17 cellular contexts compared by ENCODE assay signal in the genomic region with DNA sequence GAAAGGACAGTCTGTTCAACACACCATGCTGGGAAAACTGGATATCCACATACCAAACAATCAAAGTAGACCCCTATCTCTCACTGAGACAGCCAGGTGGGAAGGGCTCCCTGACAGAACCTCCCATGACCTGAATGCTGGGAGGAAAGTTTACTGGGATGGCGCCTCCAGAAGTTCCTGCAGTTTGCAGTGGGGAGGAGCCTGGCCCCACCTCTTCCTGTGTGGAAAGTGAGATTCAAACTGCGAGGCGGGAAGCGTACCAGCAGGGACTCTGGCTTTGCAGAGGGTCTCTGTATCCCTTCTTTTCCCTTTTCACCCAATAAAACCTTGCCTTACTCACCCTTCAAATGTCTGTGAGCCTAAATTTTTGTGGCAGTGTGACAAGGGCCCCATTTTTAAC.
"Had no signal": no experiment of that assay in that cellular context is flagged by ENCODE, and none has a peak within 500 bp of the region (broad histone marks: within the 10 kb centered on the region; RNA-seq: fewer than 3 reads in every experiment).

No MANE protein-coding gene starts in this region.

- H3K27me3 ChIP-seq: dorsolateral prefrontal cortex, esophagus squamous epithelium, right atrium auricular region, spleen, tibial nerve, upper lobe of left lung had no signal

- H3K27ac Mint-ChIP-seq: natural killer cell; stimulated activated memory B cell treated with anti-CD40 and anti-IgM and Interleukin-4, amounts not matched to agents 10 μg/mL and 1 μg/mL and 100 μg/mL, for 72 hours; stimulated activated naive CD8-positive, alpha-beta T cell treated with anti-CD3 and anti-CD28 coated beads, Interleukin-15, Interleukin-2, amounts not matched to agents 100 ng/mL and 50 ng/mL, for 24 hours had no signal

- H3K4me3 ChIP-seq: dorsolateral prefrontal cortex, esophagus squamous epithelium, lower lobe of right lung, prostate gland, right atrium auricular region, skin epidermis, spleen, thoracic aorta, tibial nerve, upper lobe of left lung had no signal

- H3K9me3 ChIP-seq: esophagus squamous epithelium, lower lobe of right lung, prostate gland, right atrium auricular region, thoracic aorta, tibial nerve, upper lobe of left lung had no signal

- H3K27me3 Mint-ChIP-seq: stimulated activated memory B cell treated with anti-CD40 and anti-IgM and Interleukin-4, amounts not matched to agents 10 μg/mL and 1 μg/mL and 100 μg/mL, for 72 hours; stimulated activated naive CD8-positive, alpha-beta T cell treated with anti-CD3 and anti-CD28 coated beads, Interleukin-15, Interleukin-2, amounts not matched to agents 100 ng/mL and 50 ng/mL, for 24 hours had no signal

- H3K36me3 ChIP-seq: esophagus squamous epithelium, lower lobe of right lung, prostate gland, right atrium auricular region, spleen, thoracic aorta, tibial nerve, upper lobe of left lung had no signal

- H3K4me1 Mint-ChIP-seq: natural killer cell had no signal

- H3K4me3 Mint-ChIP-seq: natural killer cell; stimulated activated memory B cell treated with anti-CD40 and anti-IgM and Interleukin-4, amounts not matched to agents 10 μg/mL and 1 μg/mL and 100 μg/mL, for 72 hours; stimulated activated naive CD8-positive, alpha-beta T cell treated with anti-CD3 and anti-CD28 coated beads, Interleukin-15, Interleukin-2, amounts not matched to agents 100 ng/mL and 50 ng/mL, for 24 hours had no signal

- ATAC-seq: left ventricle myocardium superior; lower lobe of right lung; natural killer cell; stimulated activated memory B cell treated with anti-CD40 and anti-IgM and Interleukin-4, amounts not matched to agents 10 μg/mL and 1 μg/mL and 100 μg/mL, for 72 hours had no signal

- H3K27ac ChIP-seq: dorsolateral prefrontal cortex, esophagus squamous epithelium, lower lobe of right lung, prostate gland, right atrium auricular region, skin epidermis, spleen, thoracic aorta, tibial nerve, upper lobe of left lung had no signal

- DNase-seq: dorsolateral prefrontal cortex; effector CD4-positive, alpha-beta T cell; esophagus squamous epithelium; hypothalamus; left ventricle myocardium superior; lower lobe of right lung; natural killer cell; spleen; stimulated activated CD4-positive, alpha-beta T cell treated with anti-CD3 and anti-CD28 coated beads, Interleukin-4, amount 100 ng/mL, for 4 hours; upper lobe of left lung had no signal

- H3K36me3 Mint-ChIP-seq: natural killer cell; stimulated activated memory B cell treated with anti-CD40 and anti-IgM and Interleukin-4, amounts not matched to agents 10 μg/mL and 1 μg/mL and 100 μg/mL, for 72 hours had no signal

- H3K4me1 ChIP-seq: esophagus squamous epithelium, lower lobe of right lung, prostate gland, right atrium auricular region, spleen, tibial nerve, upper lobe of left lung had no signal
